Comparison of ENCODE assay signal across 8 cellular contexts in genomic region chr17:21314701-21315111, GRCh38. TPM values are rescaled to one million over a fixed set of nuclear protein-coding genes. Genes with fewer than 3 reads are reported as not detected.
A peak's percentile ranks its signal among the peaks of the same experiment; 100 is the strongest.
DNase-seq lines count a peak whose midpoint lies in the region; ATAC-seq, FAIRE-seq and TF ChIP-seq lines count a peak whose summit lies in the region.
"Not testable (repeated sequence)": the region's sequence is repeated elsewhere in the genome, so short reads cannot be mapped to it uniquely, and the experiment has no call there.

No MANE protein-coding gene starts in this region.

- not testable (repeated sequence) for ATAC-seq in A549, sciatic nerve
- peak; percentile 19 for ATAC-seq in left colon

- H3K36me3 Mint-ChIP-seq in type B pancreatic cell, result not testable (repeated sequence)

- H3K4me3 Mint-ChIP-seq in type B pancreatic cell, result not testable (repeated sequence)

- peak overlapping the region in 1 of 2 experiments; percentile 50; a peak in 1 of 6 replicates for H3K27ac ChIP-seq in A549
- peak overlapping the region; percentile 39 to 50 for H3K27ac ChIP-seq in ascending aorta
- peak overlapping the region; percentile 37 to 48 for H3K27ac ChIP-seq in mucosa of rectum (ENCODE audit: low read depth in 2 of 2, low read length in 2 of 2)

- intact Hi-C loops in ascending aorta (cut with DNase I), result loop anchor here (5.0 to 10.0 kb wide), 3 partner anchors 37 to 198 kb away; partner anchors contain the start of gene NATD1
- intact Hi-C loops in left colon (cut with DNase I, micrococcal nuclease); sciatic nerve (cut with DNase I): not testable (repeated sequence)

- H3K9ac ChIP-seq in mucosa of rectum (ENCODE audit: low read depth in 1 of 2, low read length in 2 of 2), result not testable (repeated sequence)

- not testable (repeated sequence) for H3K27me3 Mint-ChIP-seq in type B pancreatic cell

- not testable (repeated sequence) for DNase-seq in A549 (ENCODE audit: low read depth in 1 of 2, low spot score in 1 of 2)
- peak; percentile 6 for DNase-seq in activated CD4-positive, alpha-beta T cell treated with anti-CD3 and anti-CD28 coated beads for 1 hour
- DNase-seq in ascending aorta (ENCODE audit: low spot score in 2 of 2) (peak in 1 of 2 donors; percentile 58), ecto neural progenitor cell (ENCODE audit: low spot score) (peak; percentile 38), left colon (peak in 1 of 2 donors; percentile 29), sciatic nerve (ENCODE audit: low spot score) (peak; percentile 40), type B pancreatic cell (ENCODE audit: extremely low spot score, unreplicated experiment) (peak; percentile 36)

- H3K4me3 ChIP-seq in A549; ascending aorta; mucosa of rectum (ENCODE audit: low read length in 2 of 2): not testable (repeated sequence)

- TF ChIP-seq RAD21 in A549 (conservative IDR thresholded peaks at IDR 0.05 in 1 of 2, IDR thresholded peaks at IDR 0.05 in 1 of 2), result not testable (repeated sequence)

- FAIRE-seq in A549 (lab: Jason Lieb, UNC), result not testable (repeated sequence)

- not testable (repeated sequence) for TF ChIP-seq POLR2A in A549 (IDR thresholded peaks at IDR 0.05; ENCODE audit: low read length)

- not testable (repeated sequence) for TF ChIP-seq EP300 in A549 (IDR thresholded peaks at IDR 0.05)

- H3K4me1 ChIP-seq in A549, result peaks cover 23% of the 10 kb centered on the region
- peaks cover 8 to 18% of the 10 kb centered on the region in 2 donors for H3K4me1 ChIP-seq in ascending aorta
- peaks cover 0 to 12% of the 10 kb centered on the region in 2 donors for H3K4me1 ChIP-seq in mucosa of rectum (ENCODE audit: control insufficient read depth in 2 of 2, insufficient read depth in 2 of 2, low read length in 2 of 2)

- TF ChIP-seq CTCF in A549 (IDR thresholded peaks at IDR 0.05); ascending aorta (IDR thresholded peaks at IDR 0.05); type B pancreatic cell (conservative IDR thresholded peaks at IDR 0.05): not testable (repeated sequence)

- H3K4me2 ChIP-seq in A549, result 0 out of 3 replicates have a peak overlapping the region, but pooled peaks have one; percentile 26

- WGBS in A549 (ENCODE audit: missing lambda C conversion rate), result 76% methylated on average over 7 of the region's 7 CpGs

- not testable (repeated sequence) for H3K27me3 ChIP-seq in ascending aorta; mucosa of rectum (ENCODE audit: control insufficient read depth in 2 of 2, insufficient read depth in 2 of 2, low read length in 2 of 2)

- H3K9me3 ChIP-seq in A549; ascending aorta; mucosa of rectum (ENCODE audit: control insufficient read depth in 2 of 2, low read length in 2 of 2): not testable (repeated sequence)

- H3K9me3 Mint-ChIP-seq in type B pancreatic cell, result not testable (repeated sequence)

- CTCF ChIA-PET in A549 (lab: Yijun Ruan, JAX), result interaction anchor here (1.5 to 3.7 kb wide), 2 partner anchors 35 to 199 kb away, joined by 4 to 18 read pairs; no protein-coding TSS in a partner anchor

- POLR2A ChIA-PET in A549 (lab: Yijun Ruan, JAX), result interaction anchor here (0.7 kb wide), 1 partner anchor 195 kb away, joined by 8 read pairs; no protein-coding TSS in a partner anchor

- not testable (repeated sequence) for H3K4me1 Mint-ChIP-seq in type B pancreatic cell (ENCODE audit: unreplicated experiment)

- H3K36me3 ChIP-seq in ascending aorta, result peaks cover 21 to 36% of the 10 kb centered on the region in 2 donors
- not testable (repeated sequence) for H3K36me3 ChIP-seq in mucosa of rectum (ENCODE audit: control insufficient read depth in 2 of 2, insufficient read depth in 2 of 2, low read length in 2 of 2)

- not testable (repeated sequence) for H3K27ac Mint-ChIP-seq in type B pancreatic cell

RNA-seq across cellular contexts. Expression of gene MAP2K3, which starts 30.2 kb away (rescaled TPM):
- polyA plus RNA-seq in A549 (2011; rRNA removed), result 13.9 and 25.0 TPM in 2 replicates
- 53.0 and 68.6 TPM in 2 replicates for polyA plus RNA-seq in A549 (2012; cell fraction: cytosol; rRNA removed)
- polyA plus RNA-seq in A549 (2012; cell fraction: nucleus; rRNA removed), result 114 and 126 TPM in 2 replicates
- 36.9 to 42.8 TPM (median 37.1 TPM) in 3 replicates for polyA plus RNA-seq in A549 (2017; fragmentation: RNase III; extraction: RNeasy Plus Mini Kit Qiagen cat#74134 plus additional on column Dnase treatment)
- 28.0 and 35.0 TPM in 2 replicates for polyA minus RNA-seq in A549 (2011; rRNA and poly(A)+ RNA removed)
- total RNA-seq in ascending aorta, result 294 TPM
- total RNA-seq in left colon, result 10 to 100 TPM; 74.2 to 75.8 TPM
- 42.2 TPM for total RNA-seq in sciatic nerve
- 23.6 and 27.5 TPM in 2 replicates for total RNA-seq in type B pancreatic cell (ENCODE audit: low replicate concordance)
